ENCODE assay signal across 8 cellular contexts in genomic region chr19:3304871-3305423, GRCh38.
DNase-seq lines count a peak whose midpoint lies in the region; ATAC-seq and TF ChIP-seq lines count a peak whose summit lies in the region.

No MANE protein-coding gene starts in this region.

- peak in 1 of 3 donors; percentile 66 for TF ChIP-seq CTCF in lower leg skin (IDR thresholded peaks at IDR 0.05)

- intact Hi-C loops in lower leg skin (cut with DNase I; ENCODE audit: low total_unique reads): no loop called here

- H3K27me3 Mint-ChIP-seq in activated CD4-positive, alpha-beta T cell treated with anti-CD3 and anti-CD28 coated beads, Interleukin-2, amount 10 ng/mL, durations not matched to agents 7 days and 5 days: peaks cover 6% of the 10 kb centered on the region

- CTCF ChIA-PET in activated CD4-positive, alpha-beta T cell treated with anti-CD3 and anti-CD28 coated beads, Interleukin-2, amount 10 ng/mL, durations not matched to agents 7 days and 5 days (lab: Charles Lee): interaction anchor here (0.6 to 1.7 kb wide), 16 partner anchors 12 to 405 kb away, joined by 3 to 9 read pairs (median 3); no protein-coding TSS in a partner anchor

- H3K4me1 Mint-ChIP-seq in activated CD4-positive, alpha-beta T cell treated with anti-CD3 and anti-CD28 coated beads, Interleukin-2, amount 10 ng/mL, durations not matched to agents 7 days and 5 days: peaks cover 4% of the 10 kb centered on the region

- H3K4me3 Mint-ChIP-seq in activated CD4-positive, alpha-beta T cell treated with anti-CD3 and anti-CD28 coated beads, Interleukin-2, amount 10 ng/mL, durations not matched to agents 7 days and 5 days: no peak overlapping the region

- peak overlapping the region; percentile 25 for H3K27ac Mint-ChIP-seq in activated CD4-positive, alpha-beta T cell treated with anti-CD3 and anti-CD28 coated beads, Interleukin-2, amount 10 ng/mL, durations not matched to agents 7 days and 5 days

- no peak overlapping the region for H3K4me3 ChIP-seq in lower leg skin (ENCODE audit: low read depth, poor library complexity, severe bottlenecking)

- peaks cover 7% of the 10 kb centered on the region for H3K9me3 Mint-ChIP-seq in activated CD4-positive, alpha-beta T cell treated with anti-CD3 and anti-CD28 coated beads, Interleukin-2, amount 10 ng/mL, durations not matched to agents 7 days and 5 days

- no peak for TF ChIP-seq POLR2A in lower leg skin (IDR thresholded peaks at IDR 0.05)

- peak; percentile 77 for DNase-seq in activated gamma-delta T cell treated with Interleukin-2 at 50 U/mL for 16 hours
- no peak for DNase-seq in activated gamma-delta T cell (lab: John Stamatoyannopoulos, UW)
- peak; percentile 84 for DNase-seq in NCI-H2196 (lab: John Stamatoyannopoulos, UW; ENCODE audit: unreplicated experiment)
- DNase-seq in activated CD4-positive, alpha-beta T cell treated with anti-CD3 and anti-CD28 coated beads, Interleukin-2, amount 10 ng/mL, durations not matched to agents 7 days and 5 days: peak; percentile 81
- DNase-seq in dermis blood vessel endothelial cell: peak; percentile 79
- peak; percentile 64 to 89 for DNase-seq in lower leg skin (ENCODE audit: low spot score in 2 of 2)
- peak; percentile 51 to 74 (median 66) for DNase-seq in stimulated activated CD4-positive, alpha-beta T cell treated with anti-CD3 and anti-CD28 coated beads, TNF-alpha, amount 100 ng/mL, for 48 hours (ENCODE audit: low read depth in 3 of 3)

- POLR2A ChIA-PET in activated CD4-positive, alpha-beta T cell treated with anti-CD3 and anti-CD28 coated beads, Interleukin-2, amount 10 ng/mL, durations not matched to agents 7 days and 5 days (lab: Charles Lee): no interaction called here

- 4 to 6% methylated on average over 22 of the region's 22 CpGs for WGBS in lower leg skin, 2 donors

- no peaks in the 10 kb centered on the region for H3K36me3 Mint-ChIP-seq in activated CD4-positive, alpha-beta T cell treated with anti-CD3 and anti-CD28 coated beads, Interleukin-2, amount 10 ng/mL, durations not matched to agents 7 days and 5 days (ENCODE audit: low read depth)

- no peak for ATAC-seq in HG03045 (IDR thresholded peaks at IDR 0.05; ENCODE audit: unreplicated experiment)
